ENCODE assay signal across 8 cellular contexts in genomic region chr15:83571820-83572707, GRCh38.
DNase-seq lines count a peak whose midpoint lies in the region; ATAC-seq, FAIRE-seq and TF ChIP-seq lines count a peak whose summit lies in the region.

No MANE protein-coding gene starts in this region.

- H2AFZ ChIP-seq in IMR-90 (replicated peaks; ENCODE audit: low read length, poor library complexity) (no peak overlapping the region), GM12878 (ENCODE audit: control insufficient read depth, low read depth, low read length) (no peak overlapping the region)

- no CpG with 5 or more reads among the region's 10 CpGs for WGBS in IMR-90 (ENCODE audit: extremely low coverage in 2 of 2, insufficient read length in 1 of 2), 2 experiments
- 45% methylated on average over 10 of the region's 10 CpGs for WGBS in GM12878 (ENCODE audit: insufficient coverage, insufficient replicate concordance, low lambda C conversion rate, missing lambda C conversion rate)

- H2AK5ac ChIP-seq in IMR-90 (ENCODE audit: low read depth, low read length): no peak overlapping the region

- TF ChIP-seq EP300 in GM12878 (IDR thresholded peaks at IDR 0.05; ENCODE audit: borderline replicate concordance in 1 of 2, control insufficient read depth in 1 of 2, low read depth in 2 of 2, low read length in 2 of 2): no peak

- no peaks in the 10 kb centered on the region for H3K79me1 ChIP-seq in IMR-90 (ENCODE audit: low read depth in 1 of 2, low read length in 2 of 2)

- H3K27ac ChIP-seq in IMR-90 (ENCODE audit: insufficient read depth, low read length) (no peak overlapping the region), GM12878 (ENCODE audit: control insufficient read depth, insufficient read depth) (no peak overlapping the region), left lung (no peak overlapping the region)

- H4K5ac ChIP-seq in IMR-90 (ENCODE audit: low read depth, low read length): no peak overlapping the region

- no peak overlapping the region for H3K4me3 ChIP-seq in BJ (ENCODE audit: low read depth, low read length)
- no peak overlapping the region for H3K4me3 ChIP-seq in IMR-90 (ENCODE audit: insufficient read depth, low read depth, low read length)
- H3K4me3 ChIP-seq in GM12878: no peak overlapping the region
- no peak overlapping the region for H3K4me3 ChIP-seq in left lung

- peak; percentile 84 for ATAC-seq in IMR-90 (ENCODE audit: low read depth)
- 0 out of 3 replicates have a peak, but pooled peaks have one; percentile 29 for ATAC-seq in GM12878
- ATAC-seq in left lung: peak; percentile 63
- ATAC-seq in GM21515 (IDR thresholded peaks at IDR 0.05; ENCODE audit: unreplicated experiment): no peak
- ATAC-seq in GM21786 (IDR thresholded peaks at IDR 0.05; ENCODE audit: unreplicated experiment): no peak

- H3K18ac ChIP-seq in IMR-90 (ENCODE audit: low read depth, low read length): no peak overlapping the region

- in situ Hi-C loops in IMR-90 (cut with MboI; ENCODE audit: low sequenced_read_pairs): loop anchor here (10.0 kb wide), 1 partner anchor 453 kb away; no protein-coding TSS in a partner anchor
- in situ Hi-C loops in GM12878 (cut with MboI): no loop called here

- H2BK5ac ChIP-seq in IMR-90 (ENCODE audit: low read depth, low read length, poor library complexity, severe bottlenecking): no peak overlapping the region

- no peak overlapping the region for H3K56ac ChIP-seq in IMR-90 (ENCODE audit: extremely low read depth, insufficient read depth, low read length)

- DNase-seq in BJ (ENCODE audit: low read depth) (no peak), IMR-90 (peak; percentile 19), GM12878 (ENCODE audit: low read depth, low spot score) (no peak), left lung (no peak), OCI-M2 (lab: John Stamatoyannopoulos, UW; ENCODE audit: unreplicated experiment) (no peak)
- DNase-seq in stimulated activated CD4-positive, alpha-beta T cell treated with anti-CD3 and anti-CD28 coated beads, Interleukin-15, amount 100 ng/mL, for 24 hours: no peak

- intact Hi-C loops in IMR-90 (cut with micrococcal nuclease) (loop anchor here (2.0 kb wide), 1 partner anchor 467 kb away; no protein-coding TSS in a partner anchor), GM12878 (cut with micrococcal nuclease; ENCODE audit: unreplicated experiment) (loop anchor here (1.0 kb wide), 1 partner anchor 134 kb away; no protein-coding TSS in a partner anchor), left lung (cut with DNase I) (no loop called here)

- H3K4me2 ChIP-seq in IMR-90 (ENCODE audit: low read depth, low read length) (no peak overlapping the region), GM12878 (ENCODE audit: control insufficient read depth, insufficient read depth) (no peak overlapping the region)

- no peak overlapping the region for H2AK9ac ChIP-seq in IMR-90 (replicated peaks; ENCODE audit: low read depth, low read length, poor library complexity)

- no peak overlapping the region for H3K23ac ChIP-seq in IMR-90 (ENCODE audit: low read depth, low read length)

- H2BK20ac ChIP-seq in IMR-90 (ENCODE audit: low read depth, low read length): no peak overlapping the region

- BruUV-seq in IMR-90 (replicated peaks; lab: Mats Ljungman, UMichigan) (no TSS peak), GM12878 (replicated peaks; lab: Mats Ljungman, UMichigan) (no TSS peak)

- CTCF ChIA-PET in BJ (lab: Yijun Ruan, JAX) (interaction anchor here (0.7 to 2.6 kb wide), 8 partner anchors 10 to 561 kb away, joined by 3 to 20 read pairs (median 4); no protein-coding TSS in a partner anchor), IMR-90 (lab: Yijun Ruan, JAX) (interaction anchor here (0.6 to 0.9 kb wide), 2 partner anchors 12 to 29 kb away, joined by 3 read pairs; no protein-coding TSS in a partner anchor), GM12878 (lab: Yijun Ruan, JAX) (interaction anchor here (1.1 to 3.6 kb wide), 7 partner anchors 7 to 452 kb away, joined by 3 to 27 read pairs (median 5); no protein-coding TSS in a partner anchor)

- no peaks in the 10 kb centered on the region for H3K27me3 ChIP-seq in BJ (ENCODE audit: control insufficient read depth, insufficient read depth, low read length)
- H3K27me3 ChIP-seq in IMR-90 (ENCODE audit: control insufficient read depth, insufficient read depth, low read length): no peaks in the 10 kb centered on the region
- H3K27me3 ChIP-seq in GM12878 (replicated peaks in 1 of 2; ENCODE audit: control insufficient read depth in 2 of 2, insufficient read depth in 2 of 2, low read length in 1 of 2): no peaks in the 10 kb centered on the region; a peak in 1 of 4 replicates
- no peaks in the 10 kb centered on the region for H3K27me3 ChIP-seq in left lung

- TF ChIP-seq CTCF in BJ (IDR thresholded peaks at IDR 0.05; ENCODE audit: insufficient read depth, low read depth, low read length) (peak; percentile 65), IMR-90 (conservative IDR thresholded peaks at IDR 0.05; ENCODE audit: low read depth, low read length) (peak; percentile 51), GM12878 (IDR thresholded peaks at IDR 0.05 in 2 of 3, conservative IDR thresholded peaks at IDR 0.05 in 1 of 3; ENCODE audit: control insufficient read depth in 2 of 3, extremely low read depth in 1 of 3, insufficient read depth in 1 of 3, low read depth in 3 of 3, low read length in 3 of 3) (peak; percentile 40 to 62 (median 50); a peak in 4 of 6 replicates), left lung (IDR thresholded peaks at IDR 0.05) (peak; percentile 37 to 43)

- H3K36me3 ChIP-seq in BJ (ENCODE audit: control insufficient read depth, insufficient read depth, low read length) (no peaks in the 10 kb centered on the region), IMR-90 (ENCODE audit: control insufficient read depth, insufficient read depth, low read length) (no peaks in the 10 kb centered on the region), GM12878 (ENCODE audit: control insufficient read depth in 2 of 2, insufficient read depth in 2 of 2, low read length in 1 of 2) (no peaks in the 10 kb centered on the region), left lung (no peaks in the 10 kb centered on the region)

- RAD21 ChIA-PET in GM12878 (lab: Charles Lee; ENCODE audit: unreplicated experiment): no interaction called here

- no peak overlapping the region for H3K4ac ChIP-seq in IMR-90 (ENCODE audit: low read depth, low read length)

- H4K20me1 ChIP-seq in IMR-90 (ENCODE audit: insufficient read depth, low read length): no peaks in the 10 kb centered on the region
- H4K20me1 ChIP-seq in GM12878 (ENCODE audit: control insufficient read depth, insufficient read depth): no peaks in the 10 kb centered on the region

- no peak overlapping the region for H4K91ac ChIP-seq in IMR-90 (ENCODE audit: insufficient read depth, low read depth, low read length)

- no peak overlapping the region for H2BK120ac ChIP-seq in IMR-90 (ENCODE audit: low read depth, low read length)

- dilution Hi-C loops in IMR-90 (cut with HindIII; ENCODE audit: low sequenced_read_pairs, unreplicated experiment): loop anchor here (25.0 kb wide), 1 partner anchor 310 kb away; no protein-coding TSS in a partner anchor

- SMC1A ChIA-PET in GM12878 (lab: Charles Lee; ENCODE audit: uncharacterized antibody, unreplicated experiment): interaction anchor here (1.4 kb wide), 1 partner anchor 14 kb away, joined by 3 read pairs; no protein-coding TSS in a partner anchor

- H3K4me1 ChIP-seq in IMR-90 (ENCODE audit: control insufficient read depth, insufficient read depth, low read length) (no peaks in the 10 kb centered on the region), GM12878 (ENCODE audit: control insufficient read depth, insufficient read depth, low read length) (no peaks in the 10 kb centered on the region; the same call in 1 of the 2 replicates), left lung (no peaks in the 10 kb centered on the region)

- no peak overlapping the region for H4K8ac ChIP-seq in IMR-90 (ENCODE audit: low read depth in 2 of 2, low read length in 2 of 2)

- POLR2A ChIA-PET in BJ (lab: Charles Lee): no interaction called here
- POLR2A ChIA-PET in IMR-90 (lab: Charles Lee; ENCODE audit: unreplicated experiment): no interaction called here
- POLR2A ChIA-PET in GM12878 (lab: Charles Lee): no interaction called here

- no peak overlapping the region for H3K9ac ChIP-seq in IMR-90 (ENCODE audit: low read depth, low read length)
- no peak overlapping the region for H3K9ac ChIP-seq in GM12878 (ENCODE audit: control insufficient read depth, insufficient read depth, low read length)

- H3K9me1 ChIP-seq in IMR-90 (ENCODE audit: insufficient read depth, low read length): no peaks in the 10 kb centered on the region

- no peak for FAIRE-seq in GM12878 (lab: Jason Lieb, UNC)

- H3K14ac ChIP-seq in IMR-90 (replicated peaks; ENCODE audit: low read depth, low read length): no peak overlapping the region

- H3K9me3 ChIP-seq in IMR-90 (ENCODE audit: control insufficient read depth, insufficient read depth, low read length) (no peaks in the 10 kb centered on the region), GM12878 (replicated peaks; ENCODE audit: control insufficient read depth, insufficient read depth, low read length) (no peaks in the 10 kb centered on the region), left lung (no peaks in the 10 kb centered on the region)

- no peak overlapping the region for H2BK15ac ChIP-seq in IMR-90 (ENCODE audit: low read depth, low read length)

- TF ChIP-seq RAD21 in IMR-90 (IDR thresholded peaks at IDR 0.05; ENCODE audit: low read length) (peak; percentile 25; the same call in 1 of the 2 replicates), GM12878 (IDR thresholded peaks at IDR 0.05; ENCODE audit: insufficient read depth, low read depth, low read length) (peak; percentile 48)

- no peaks in the 10 kb centered on the region for H3K79me2 ChIP-seq in GM12878 (ENCODE audit: control insufficient read depth, insufficient read depth, low read length)

- TF ChIP-seq POLR2A in IMR-90 (IDR thresholded peaks at IDR 0.05; ENCODE audit: low read depth, low read length): no peak
- TF ChIP-seq POLR2A in GM12878 (IDR thresholded peaks at IDR 0.05; ENCODE audit: low read depth, low read length): no peak

TF ChIP-seq in IMR-90, 13 proteins besides CTCF, POLR2A, EP300 and RAD21 (continues in another document):
- no peak for TF ChIP-seq USF2 (IDR thresholded peaks at IDR 0.05; ENCODE audit: low read depth, low read length)

TF ChIP-seq in GM12878, 131 proteins besides CTCF, POLR2A, EP300 and RAD21:
- TF ChIP-seq RB1 (IDR thresholded peaks at IDR 0.05; ENCODE audit: borderline replicate concordance): no peak
- TF ChIP-seq SMC3 (IDR thresholded peaks at IDR 0.05; ENCODE audit: borderline replicate concordance, low read length): peak; percentile 28; the same call in 1 of the 2 replicates
TF ChIP-seq in GM12878: peak in this region for 1.

Comparison
In these comparisons a context has a peak if more than half of its experiments do, and no peak if none do; other contexts are left out.
1. ATAC-seq: peak in IMR-90 (single experiment), GM12878 (single experiment) and left lung (single experiment); none in GM21515 (single experiment) and GM21786 (single experiment).
2. intact Hi-C loops: an anchor here in IMR-90 (2.0 kb wide) and GM12878 (1.0 kb wide); none called in left lung.
3. Peak in every context shown above with its lines, with median percentiles within 50 percentile points of each other: CTCF ChIP-seq.